ENCODE assay signal across 8 cellular contexts in the genomic region with DNA sequence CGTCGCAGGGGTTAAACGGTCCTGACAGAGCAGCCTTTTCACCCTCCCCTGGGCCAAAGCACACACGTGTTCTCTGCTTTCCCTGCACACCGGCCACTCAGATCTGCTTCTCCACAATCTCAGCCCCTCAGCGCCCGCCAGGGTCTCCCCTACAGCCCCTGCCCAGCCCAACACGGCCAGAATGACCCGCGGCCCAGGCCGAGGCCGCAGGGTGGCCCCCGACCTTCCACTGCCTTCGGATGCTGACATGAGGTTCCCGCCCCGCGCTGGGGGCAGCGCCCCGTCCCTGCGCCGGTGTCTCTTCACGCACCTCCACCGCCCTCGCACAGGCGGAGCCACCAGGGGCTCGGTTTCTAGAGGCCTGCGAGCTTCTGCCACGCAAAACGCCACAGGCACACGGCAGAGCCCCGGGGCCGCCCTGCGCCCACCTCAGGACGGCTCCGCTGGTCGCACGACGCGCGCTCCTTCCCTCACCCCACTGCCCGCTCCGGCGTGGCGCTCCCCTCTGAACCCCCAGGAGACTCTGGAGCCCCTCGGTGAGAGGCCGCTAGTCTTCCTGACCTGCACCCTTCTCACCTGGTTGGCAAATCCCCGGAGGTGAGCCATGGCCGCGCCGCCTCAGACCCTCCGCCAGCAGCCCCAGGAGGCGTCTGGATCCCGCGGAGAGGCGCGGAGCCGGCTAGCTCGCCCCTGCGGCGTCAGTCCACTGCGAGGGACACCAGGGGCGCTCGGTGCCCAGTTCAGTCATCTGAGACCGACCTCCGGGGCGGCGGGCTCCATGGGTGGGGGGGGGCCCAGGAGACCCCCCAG. TPM values are rescaled to one million over a fixed set of nuclear protein-coding genes. Genes with fewer than 3 reads are reported as not detected.
DNase-seq lines count a peak whose midpoint lies in the region; ATAC-seq and TF ChIP-seq lines count a peak whose summit lies in the region.

No MANE protein-coding gene starts in this region.

- peak overlapping the region in 53 of 59 donors; percentile 42 to 97 (median 90) for H3K27ac ChIP-seq in dorsolateral prefrontal cortex

- H3K27me3 ChIP-seq in dorsolateral prefrontal cortex: no peaks in the 10 kb centered on the region

- TF ChIP-seq CTCF in WI38 (IDR thresholded peaks at IDR 0.05; ENCODE audit: low read depth, low read length) (no peak), dorsolateral prefrontal cortex (IDR thresholded peaks at IDR 0.05 in 54 of 56, conservative IDR thresholded peaks at IDR 0.05 in 2 of 56; ENCODE audit: low read depth in 1 of 56, partially characterized antibody in 56 of 56) (peak in 3 of 56 donors; percentile 2 to 11 (median 8))

- DNase-seq in D341Med (ENCODE audit: low spot score) (peak; percentile 57), HPDE6-E6E7 (ENCODE audit: extremely low spot score) (peak; percentile 49), dorsolateral prefrontal cortex (peak in 3 of 10 donors; percentile 25 to 70 (median 40)), lung microvascular endothelial cell (ENCODE audit: low read depth in 2 of 2) (peak; percentile 62 to 74), cerebellar cortex (ENCODE audit: low spot score) (no peak)
- peak; percentile 26 for DNase-seq in stimulated activated naive CD4-positive, alpha-beta T cell treated with Interleukin-2 at 50 U/mL for 16 hours (lab: John Stamatoyannopoulos, UW)

- ATAC-seq in GM19468 (IDR thresholded peaks at IDR 0.05; ENCODE audit: extremely low read depth, unreplicated experiment): peak; percentile 6

- H3K4me3 ChIP-seq in WI38 (ENCODE audit: low read depth, low read length) (peak overlapping the region; percentile 80), dorsolateral prefrontal cortex (peak overlapping the region; percentile 56 to 100 (median 90))

- intact Hi-C loops in dorsolateral prefrontal cortex (cut with DNase I): loop anchor here (1.0 to 10.0 kb wide), 6 partner anchors 53 to 673 kb away; a partner anchor contains a TSS

RNA-seq across cellular contexts. Expression of a gene that starts 0.7 kb away (rescaled TPM):
- 100 to 1,000 TPM; 138 to 233 (median 178) TPM for total RNA-seq in dorsolateral prefrontal cortex
- total RNA-seq in lung microvascular endothelial cell: 240 and 367 TPM in 2 replicates

RNA-seq across cellular contexts. Expression of a gene that starts 50.9 kb away (rescaled TPM):
- 100 to 1,000 TPM in 17 of 120 experiments, 10 to 100 TPM in 103; 16.7 to 187 (median 53.1) TPM for total RNA-seq in dorsolateral prefrontal cortex
- 37.7 and 113 TPM in 2 replicates for total RNA-seq in lung microvascular endothelial cell
